ENCODE assay signal across 21 cellular contexts in the genomic region with DNA sequence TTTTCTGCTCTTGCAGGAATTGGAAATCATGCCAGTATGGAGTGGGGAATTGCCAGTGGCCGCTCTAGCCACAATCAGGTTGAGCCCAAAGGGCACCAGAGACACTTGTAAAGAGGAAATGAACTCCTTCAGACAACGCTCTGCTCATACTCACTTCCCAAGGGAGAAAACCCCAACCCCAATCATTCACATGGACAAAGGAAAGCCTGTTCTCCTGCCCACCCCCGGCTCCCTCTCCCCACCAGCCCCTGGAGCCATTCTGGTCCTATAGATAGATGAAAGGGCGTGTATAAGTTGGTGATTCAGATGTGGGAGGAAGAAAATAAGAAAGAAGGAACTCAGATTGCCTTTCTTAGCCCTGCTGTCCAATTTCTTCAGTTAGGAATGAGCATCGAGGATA. TPM values are rescaled to one million over a fixed set of nuclear protein-coding genes. Genes with fewer than 3 reads are reported as not detected.
"Had no signal": no experiment of that assay in that cellular context is flagged by ENCODE, and none has a peak within 500 bp of the region (broad histone marks: within the 10 kb centered on the region; RNA-seq: fewer than 3 reads in every experiment).

No MANE protein-coding gene starts in this region.

- H3K9ac ChIP-seq: parathyroid adenoma had no signal

- ATAC-seq: heart left ventricle; natural killer cell treated with Interleukin-12 subunit alpha and Interleukin-12 subunit beta and Interleukin-15 and Interleukin-18, amount 100 ng/mL, for 72 hours; stimulated activated effector memory CD8-positive, alpha-beta T cell treated with anti-CD3 and anti-CD28 coated beads, Interleukin-12 subunit alpha, Interleukin-12 subunit beta, amount 100 ng/mL, for 72 hours; stimulated activated naive CD8-positive, alpha-beta T cell treated with anti-CD3 and anti-CD28 coated beads, Interleukin-15, Interleukin-2, amounts not matched to agents 100 U/mL and 50 U/mL, for 24 hours had no signal

- H3K4me1 ChIP-seq: colonic mucosa, parathyroid adenoma, prostate gland, suprapubic skin, upper lobe of left lung, uterus had no signal

- H3K4me3 ChIP-seq: colonic mucosa, esophagus muscularis mucosa, heart left ventricle, prostate gland, right lobe of liver, suprapubic skin, tibial artery, upper lobe of left lung, uterus had no signal

- H3K36me3 Mint-ChIP-seq: natural killer cell treated with Interleukin-12 subunit alpha and Interleukin-12 subunit beta and Interleukin-15 and Interleukin-18, amount 100 ng/mL, for 72 hours; stimulated activated effector memory CD8-positive, alpha-beta T cell treated with anti-CD3 and anti-CD28 coated beads, Interleukin-12 subunit alpha, Interleukin-12 subunit beta, amount 100 ng/mL, for 72 hours had no signal

- DNase-seq: colonic mucosa; dermis blood vessel endothelial cell; effector CD8-positive, alpha-beta T cell; heart left ventricle; hypothalamus; mammary epithelial cell; midbrain; right lobe of liver; stimulated activated CD4-positive, alpha-beta T cell treated with anti-CD3 and anti-CD28 coated beads, Interleukin-4, amount 100 ng/mL, for 1 hour; stimulated activated CD8-positive, alpha-beta memory T cell treated with anti-CD3 and anti-CD28 coated beads, Interleukin-4, amount 100 ng/mL, for 48 hours; stimulated activated naive CD8-positive, alpha-beta T cell treated with anti-CD3 and anti-CD28 coated beads, Interleukin-15, Interleukin-2, amounts not matched to agents 100 U/mL and 50 U/mL, for 24 hours; tibial artery; upper lobe of left lung; uterus had no signal

- H3K4me1 Mint-ChIP-seq: stimulated activated effector memory CD8-positive, alpha-beta T cell treated with anti-CD3 and anti-CD28 coated beads, Interleukin-12 subunit alpha, Interleukin-12 subunit beta, amount 100 ng/mL, for 72 hours had no signal

- H3K27ac ChIP-seq: colonic mucosa, epithelial cell of prostate, esophagus muscularis mucosa, heart left ventricle, parathyroid adenoma, prostate gland, suprapubic skin, tibial artery, upper lobe of left lung, uterus had no signal

- H3K4me3 Mint-ChIP-seq: natural killer cell treated with Interleukin-12 subunit alpha and Interleukin-12 subunit beta and Interleukin-15 and Interleukin-18, amount 100 ng/mL, for 72 hours; stimulated activated effector memory CD8-positive, alpha-beta T cell treated with anti-CD3 and anti-CD28 coated beads, Interleukin-12 subunit alpha, Interleukin-12 subunit beta, amount 100 ng/mL, for 72 hours had no signal

- H3K27me3 ChIP-seq: colonic mucosa, esophagus muscularis mucosa, heart left ventricle, right lobe of liver, suprapubic skin, tibial artery, upper lobe of left lung, uterus had no signal

- H3K9me3 ChIP-seq: colonic mucosa, esophagus muscularis mucosa, heart left ventricle, prostate gland, right lobe of liver, suprapubic skin, tibial artery, upper lobe of left lung, uterus had no signal

- H3K9me3 Mint-ChIP-seq: natural killer cell treated with Interleukin-12 subunit alpha and Interleukin-12 subunit beta and Interleukin-15 and Interleukin-18, amount 100 ng/mL, for 72 hours; stimulated activated effector memory CD8-positive, alpha-beta T cell treated with anti-CD3 and anti-CD28 coated beads, Interleukin-12 subunit alpha, Interleukin-12 subunit beta, amount 100 ng/mL, for 72 hours had no signal

- H3K36me3 ChIP-seq: colonic mucosa, esophagus muscularis mucosa, heart left ventricle, prostate gland, right lobe of liver, suprapubic skin, tibial artery, upper lobe of left lung, uterus had no signal

- H3K27ac Mint-ChIP-seq: natural killer cell treated with Interleukin-12 subunit alpha and Interleukin-12 subunit beta and Interleukin-15 and Interleukin-18, amount 100 ng/mL, for 72 hours; stimulated activated effector memory CD8-positive, alpha-beta T cell treated with anti-CD3 and anti-CD28 coated beads, Interleukin-12 subunit alpha, Interleukin-12 subunit beta, amount 100 ng/mL, for 72 hours had no signal

- H2AFZ ChIP-seq: parathyroid adenoma had no signal

- H3K27me3 Mint-ChIP-seq: natural killer cell treated with Interleukin-12 subunit alpha and Interleukin-12 subunit beta and Interleukin-15 and Interleukin-18, amount 100 ng/mL, for 72 hours had no signal

- H3K79me2 ChIP-seq: parathyroid adenoma had no signal

RNA-seq across cellular contexts. Expression of a gene that starts 57.4 kb away (rescaled TPM):
- total RNA-seq: natural killer cell treated with Interleukin-12 subunit alpha and Interleukin-12 subunit beta and Interleukin-15 and Interleukin-18, amount 100 ng/mL, for 72 hours had no signal
